ENCODE assay signal across 20 cellular contexts in genomic region chr3:81452406-81452805, GRCh38.
DNase-seq lines count a peak whose midpoint lies in the region; ATAC-seq and TF ChIP-seq lines count a peak whose summit lies in the region.
"Had no signal": no experiment of that assay in that cellular context is flagged by ENCODE, and none has a peak within 500 bp of the region (broad histone marks: within the 10 kb centered on the region; RNA-seq: fewer than 3 reads in every experiment).

No MANE protein-coding gene starts in this region.

- TF ChIP-seq CTCF in cardiac muscle cell (IDR thresholded peaks at IDR 0.05; ENCODE audit: low read depth, low read length), result no peak
- TF ChIP-seq CTCF in SK-N-SH (IDR thresholded peaks at IDR 0.05), result no peak

- no peak overlapping the region for H3K27ac Mint-ChIP-seq in effector memory CD8-positive, alpha-beta T cell
- H3K27ac Mint-ChIP-seq: B cell; CD4-positive, alpha-beta T cell had no signal

- H3K27me3 ChIP-seq in cardiac muscle cell (no peaks in the 10 kb centered on the region), SK-N-SH (ENCODE audit: insufficient read depth) (no peaks in the 10 kb centered on the region)
- H3K27me3 ChIP-seq: MG63, Peyer's patch had no signal

- peaks cover 3% of the 10 kb centered on the region for H3K36me3 Mint-ChIP-seq in effector memory CD8-positive, alpha-beta T cell (ENCODE audit: insufficient read depth)

- H3K27ac ChIP-seq in cardiac muscle cell, result peak overlapping the region; percentile 73
- H3K27ac ChIP-seq in SK-N-SH (ENCODE audit: low read depth in 2 of 2, low read length in 1 of 2), result no peak overlapping the region
- H3K27ac ChIP-seq: Peyer's patch had no signal

- DNase-seq in cardiac muscle cell (ENCODE audit: low read depth in 1 of 2, low spot score in 1 of 2) (peak in 1 of 2 donors; percentile 26), cardiac septum (ENCODE audit: low spot score) (no peak), SK-N-SH (no peak), fibroblast of peridontal ligament (ENCODE audit: extremely low read depth) (peak; percentile 37), NCI-H187 treated with DMSO at 0.1 percent for 48 hours (lab: John Stamatoyannopoulos, UW) (no peak)
- DNase-seq in effector memory CD8-positive, alpha-beta T cell, result no peak
- DNase-seq: Calu3; CD4-positive, alpha-beta T cell; DMS79 treated with DMSO at 0.1 percent for 48 hours; GF-D8; MG63; NCI-H1092 treated with DMSO at 0.1 percent for 48 hours; NCI-H1930; NCI-H774; Peyer's patch; Right ventricle myocardium superior had no signal

- H3K79me2 ChIP-seq in SK-N-SH (ENCODE audit: insufficient read depth), result no peaks in the 10 kb centered on the region

- no peak overlapping the region for H2AFZ ChIP-seq in SK-N-SH (ENCODE audit: low read depth)

- H3K36me3 ChIP-seq in cardiac muscle cell (no peaks in the 10 kb centered on the region), SK-N-SH (replicated peaks in 1 of 2; ENCODE audit: control insufficient read depth in 1 of 2, insufficient read depth in 2 of 2, low read length in 1 of 2) (no peaks in the 10 kb centered on the region)
- H3K36me3 ChIP-seq: MG63, Peyer's patch had no signal

- H3K9me3 ChIP-seq in cardiac muscle cell (ENCODE audit: low read depth) (no peaks in the 10 kb centered on the region), SK-N-SH (no peaks in the 10 kb centered on the region)
- H3K9me3 ChIP-seq: MG63, Peyer's patch had no signal

- H3K4me1 ChIP-seq in cardiac muscle cell (ENCODE audit: low read depth), result peaks cover 4% of the 10 kb centered on the region
- H3K4me1 ChIP-seq in SK-N-SH (ENCODE audit: control insufficient read depth in 1 of 2, insufficient read depth in 2 of 2, low read depth in 1 of 2, low read length in 1 of 2), result peaks cover 0 to 14% of the 10 kb centered on the region in 2 experiments; a peak in 3 of 4 replicates
- H3K4me1 ChIP-seq: Peyer's patch had no signal

- POLR2A ChIA-PET in SK-N-SH (lab: Yijun Ruan, JAX), result interaction anchor here (1.8 kb wide), 1 partner anchor 11 kb away, joined by 6 read pairs; no protein-coding TSS in a partner anchor

- H3K9me3 Mint-ChIP-seq in effector memory CD8-positive, alpha-beta T cell, result peaks cover 0 to 3% of the 10 kb centered on the region in 2 donors
- H3K9me3 Mint-ChIP-seq: CD4-positive, alpha-beta T cell had no signal

- H3K4me3 Mint-ChIP-seq in effector memory CD8-positive, alpha-beta T cell, result no peak overlapping the region
- H3K4me3 Mint-ChIP-seq: B cell; CD4-positive, alpha-beta T cell had no signal

- no peaks in the 10 kb centered on the region for H3K4me1 Mint-ChIP-seq in effector memory CD8-positive, alpha-beta T cell (ENCODE audit: low read depth in 2 of 2)
- H3K4me1 Mint-ChIP-seq: B cell had no signal

- ATAC-seq in effector memory CD8-positive, alpha-beta T cell (replicated peaks), result no peak
- ATAC-seq in GM18502 (IDR thresholded peaks at IDR 0.05; ENCODE audit: poor library complexity, unreplicated experiment), result no peak
- ATAC-seq: HepG2 had no signal

- H3K4me3 ChIP-seq in cardiac muscle cell, result no peak overlapping the region
- no peak overlapping the region for H3K4me3 ChIP-seq in SK-N-SH (ENCODE audit: low read depth in 2 of 2, low read length in 1 of 2)
- H3K4me3 ChIP-seq: GM23248, MG63, Peyer's patch had no signal

- TF ChIP-seq RAD21 in SK-N-SH (IDR thresholded peaks at IDR 0.05; ENCODE audit: low read length), result no peak

- no peaks in the 10 kb centered on the region for H3K9me2 ChIP-seq in SK-N-SH

- intact Hi-C loops in cardiac septum (cut with DNase I), result no loop called here

- no peaks in the 10 kb centered on the region for H4K20me1 ChIP-seq in SK-N-SH (ENCODE audit: insufficient read depth)

- no peak overlapping the region for H3K9ac ChIP-seq in SK-N-SH
- H3K9ac ChIP-seq: GM23248 had no signal

- H3F3A ChIP-seq in SK-N-SH (replicated peaks; ENCODE audit: insufficient read depth), result peaks cover 7% of the 10 kb centered on the region

- TF ChIP-seq EP300 in SK-N-SH (IDR thresholded peaks at IDR 0.05; ENCODE audit: borderline replicate concordance in 1 of 2, low read depth in 1 of 2, low read length in 1 of 2), result no peak

- CTCF ChIA-PET in SK-N-SH (lab: Yijun Ruan, JAX), result interaction anchor here (1.1 kb wide), 1 partner anchor 14 kb away, joined by 3 read pairs; no protein-coding TSS in a partner anchor

- no peaks in the 10 kb centered on the region for H3K27me3 Mint-ChIP-seq in effector memory CD8-positive, alpha-beta T cell
- H3K27me3 Mint-ChIP-seq: CD4-positive, alpha-beta T cell had no signal

- H3K4me2 ChIP-seq in SK-N-SH, result no peak overlapping the region

TF ChIP-seq in SK-N-SH, 30 proteins besides CTCF, POLR2A, EP300 and RAD21:
- TF ChIP-seq PBX3 (IDR thresholded peaks at IDR 0.05) (peak; percentile 61; the same call in 1 of the 2 replicates), TEAD4 (IDR thresholded peaks at IDR 0.05; ENCODE audit: borderline replicate concordance, insufficient read depth) (no peak), MXI1 (IDR thresholded peaks at IDR 0.05; ENCODE audit: low read depth, low read length) (no peak)
TF ChIP-seq in SK-N-SH: peak in this region for 1.
